In genomic region chr17:42361781-42362186, GRCh38 we compare ENCODE assay signal across 8 cellular contexts. TPM values are rescaled to one million over a fixed set of nuclear protein-coding genes. Genes with fewer than 3 reads are reported as not detected.
DNase-seq lines count a peak whose midpoint lies in the region; ATAC-seq and TF ChIP-seq lines count a peak whose summit lies in the region.

No MANE protein-coding gene starts in this region.

- no peaks in the 10 kb centered on the region for H3K9me3 Mint-ChIP-seq in endothelial cell (ENCODE audit: unreplicated experiment)

- no peaks in the 10 kb centered on the region for H3K9me3 ChIP-seq in HEK293 (ENCODE audit: control insufficient read depth, insufficient read depth, low read depth, low read length)

- no peak for ATAC-seq in HG02623 (IDR thresholded peaks at IDR 0.05; ENCODE audit: unreplicated experiment)
- ATAC-seq in HG03354 (IDR thresholded peaks at IDR 0.05; ENCODE audit: poor library complexity, severe bottlenecking, unreplicated experiment), result no peak

- DNase-seq in activated CD4-positive, alpha-beta T cell treated with anti-CD3 and anti-CD28 coated beads, Interleukin-2, amount 50 U/mL, for 1 hour, result peak; percentile 21
- DNase-seq in endothelial cell (ENCODE audit: low spot score) (no peak), ACHN (no peak), EL (no peak)
- DNase-seq in stimulated activated CD4-positive, alpha-beta T cell treated with anti-CD3 and anti-CD28 coated beads, Interleukin-4, amount 100 ng/mL, for 1 hour, result peak; percentile 19

- no peaks in the 10 kb centered on the region; a peak in 1 of 3 replicates for H3K36me3 ChIP-seq in HEK293 (ENCODE audit: control insufficient read depth in 2 of 2, insufficient read depth in 1 of 2, low read length in 2 of 2)

- no peaks in the 10 kb centered on the region for H3K36me3 Mint-ChIP-seq in endothelial cell (ENCODE audit: low read depth, unreplicated experiment)

- peaks cover 19% of the 10 kb centered on the region for H3K4me1 Mint-ChIP-seq in endothelial cell (ENCODE audit: unreplicated experiment)

- H3K27me3 Mint-ChIP-seq in endothelial cell (ENCODE audit: unreplicated experiment), result no peaks in the 10 kb centered on the region

- in situ Hi-C loops in ACHN (cut with HindIII; ENCODE audit: low pct_ligation_motif_present, low pct_unique_long_range_greater_than_20kb, low sequenced_read_pairs), result no loop called here

- peaks cover 13% of the 10 kb centered on the region; the same call in 1 of the 2 replicates for H3K4me1 ChIP-seq in HEK293 (ENCODE audit: control insufficient read depth, insufficient read depth, low read length)

- H3K4me3 ChIP-seq in HEK293 (ENCODE audit: low read depth, low read length), result no peak overlapping the region

- no peak overlapping the region for H3K4me3 Mint-ChIP-seq in endothelial cell (ENCODE audit: unreplicated experiment)

- TF ChIP-seq CTCF in HEK293 (tag by site-specific recombination; IDR thresholded peaks at IDR 0.05), result no peak
- TF ChIP-seq CTCF in endothelial cell (IDR thresholded peaks at IDR 0.05; ENCODE audit: unreplicated experiment), result no peak

- H3K27ac ChIP-seq in HEK293 (ENCODE audit: extremely low read depth, low read depth, low read length), result no peak overlapping the region

- peak overlapping the region; percentile 3 for H3K27ac Mint-ChIP-seq in endothelial cell (ENCODE audit: unreplicated experiment)

- CTCF ChIA-PET in HEK293 (lab: Yijun Ruan, JAX), result interaction anchor here (0.6 to 1.5 kb wide), 10 partner anchors 12 to 1097 kb away, joined by 3 to 5 read pairs (median 4); no protein-coding TSS in a partner anchor

- POLR2A ChIA-PET in HEK293 (lab: Yijun Ruan, JAX), result interaction anchor here (0.5 to 1.3 kb wide), 4 partner anchors 15 to 61 kb away, joined by 4 to 8 read pairs (median 6); partner anchors contain the start of gene CAVIN1

TF ChIP-seq in HEK293, 187 proteins besides CTCF, POLR2A, EP300 and RAD21:
- TF ChIP-seq GLIS2 (tag by site-specific recombination; IDR thresholded peaks at IDR 0.05) (0 out of 2 replicates have a peak, but pooled peaks have one; percentile 6), ZNF48 (tag by site-specific recombination; IDR thresholded peaks at IDR 0.05) (no peak), ZNF610 (tag by site-specific recombination; IDR thresholded peaks at IDR 0.05; ENCODE audit: borderline replicate concordance) (no peak), WT1 (tag by site-specific recombination; IDR thresholded peaks at IDR 0.05) (peak; percentile 81), ZNF654 (tag by site-specific recombination; IDR thresholded peaks at IDR 0.05; ENCODE audit: low read depth) (no peak), ZBTB48 (tag by site-specific recombination; IDR thresholded peaks at IDR 0.05) (no peak), SP7 (tag by site-specific recombination; IDR thresholded peaks at IDR 0.05) (peak; percentile 64), FEZF1 (tag by site-specific recombination; IDR thresholded peaks at IDR 0.05) (peak; percentile 45), ZBTB20 (tag by site-specific recombination; IDR thresholded peaks at IDR 0.05) (0 out of 2 replicates have a peak, but pooled peaks have one; percentile 38), TRIM28 (IDR thresholded peaks at IDR 0.05; ENCODE audit: borderline replicate concordance, low read length) (0 out of 2 replicates have a peak, but pooled peaks have one; percentile 40), ZNF623 (tag by site-specific recombination; IDR thresholded peaks at IDR 0.05) (no peak), GLIS1 (tag by site-specific recombination; IDR thresholded peaks at IDR 0.05) (peak; percentile 95), ZNF239 (tag by site-specific recombination; IDR thresholded peaks at IDR 0.05) (no peak), ZBTB17 (tag by site-specific recombination; IDR thresholded peaks at IDR 0.05) (no peak), OSR2 (tag by site-specific recombination; IDR thresholded peaks at IDR 0.05) (peak; percentile 75), ZSCAN4 (tag by site-specific recombination; IDR thresholded peaks at IDR 0.05) (no peak), EGR2 (tag by site-specific recombination; IDR thresholded peaks at IDR 0.05; ENCODE audit: low read depth) (no peak), ZNF148 (tag by site-specific recombination; IDR thresholded peaks at IDR 0.05; ENCODE audit: borderline replicate concordance) (no peak), ZNF664 (tag by site-specific recombination; IDR thresholded peaks at IDR 0.05) (no peak), HOXD13 (CRISPR knock-in tag; IDR thresholded peaks at IDR 0.05; ENCODE audit: borderline replicate concordance) (no peak), ZNF341 (tag by site-specific recombination; IDR thresholded peaks at IDR 0.05; ENCODE audit: low read depth) (no peak), ZIC2 (tag by site-specific recombination; IDR thresholded peaks at IDR 0.05) (peak; percentile 32; the same call in 1 of the 2 replicates)
- TF ChIP-seq, protein P1, sequence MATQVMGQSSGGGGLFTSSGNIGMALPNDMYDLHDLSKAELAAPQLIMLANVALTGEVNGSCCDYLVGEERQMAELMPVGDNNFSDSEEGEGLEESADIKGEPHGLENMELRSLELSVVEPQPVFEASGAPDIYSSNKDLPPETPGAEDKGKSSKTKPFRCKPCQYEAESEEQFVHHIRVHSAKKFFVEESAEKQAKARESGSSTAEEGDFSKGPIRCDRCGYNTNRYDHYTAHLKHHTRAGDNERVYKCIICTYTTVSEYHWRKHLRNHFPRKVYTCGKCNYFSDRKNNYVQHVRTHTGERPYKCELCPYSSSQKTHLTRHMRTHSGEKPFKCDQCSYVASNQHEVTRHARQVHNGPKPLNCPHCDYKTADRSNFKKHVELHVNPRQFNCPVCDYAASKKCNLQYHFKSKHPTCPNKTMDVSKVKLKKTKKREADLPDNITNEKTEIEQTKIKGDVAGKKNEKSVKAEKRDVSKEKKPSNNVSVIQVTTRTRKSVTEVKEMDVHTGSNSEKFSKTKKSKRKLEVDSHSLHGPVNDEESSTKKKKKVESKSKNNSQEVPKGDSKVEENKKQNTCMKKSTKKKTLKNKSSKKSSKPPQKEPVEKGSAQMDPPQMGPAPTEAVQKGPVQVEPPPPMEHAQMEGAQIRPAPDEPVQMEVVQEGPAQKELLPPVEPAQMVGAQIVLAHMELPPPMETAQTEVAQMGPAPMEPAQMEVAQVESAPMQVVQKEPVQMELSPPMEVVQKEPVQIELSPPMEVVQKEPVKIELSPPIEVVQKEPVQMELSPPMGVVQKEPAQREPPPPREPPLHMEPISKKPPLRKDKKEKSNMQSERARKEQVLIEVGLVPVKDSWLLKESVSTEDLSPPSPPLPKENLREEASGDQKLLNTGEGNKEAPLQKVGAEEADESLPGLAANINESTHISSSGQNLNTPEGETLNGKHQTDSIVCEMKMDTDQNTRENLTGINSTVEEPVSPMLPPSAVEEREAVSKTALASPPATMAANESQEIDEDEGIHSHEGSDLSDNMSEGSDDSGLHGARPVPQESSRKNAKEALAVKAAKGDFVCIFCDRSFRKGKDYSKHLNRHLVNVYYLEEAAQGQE (tag by site-specific recombination; IDR thresholded peaks at IDR 0.05), result no peak
- TF ChIP-seq, protein P2, sequence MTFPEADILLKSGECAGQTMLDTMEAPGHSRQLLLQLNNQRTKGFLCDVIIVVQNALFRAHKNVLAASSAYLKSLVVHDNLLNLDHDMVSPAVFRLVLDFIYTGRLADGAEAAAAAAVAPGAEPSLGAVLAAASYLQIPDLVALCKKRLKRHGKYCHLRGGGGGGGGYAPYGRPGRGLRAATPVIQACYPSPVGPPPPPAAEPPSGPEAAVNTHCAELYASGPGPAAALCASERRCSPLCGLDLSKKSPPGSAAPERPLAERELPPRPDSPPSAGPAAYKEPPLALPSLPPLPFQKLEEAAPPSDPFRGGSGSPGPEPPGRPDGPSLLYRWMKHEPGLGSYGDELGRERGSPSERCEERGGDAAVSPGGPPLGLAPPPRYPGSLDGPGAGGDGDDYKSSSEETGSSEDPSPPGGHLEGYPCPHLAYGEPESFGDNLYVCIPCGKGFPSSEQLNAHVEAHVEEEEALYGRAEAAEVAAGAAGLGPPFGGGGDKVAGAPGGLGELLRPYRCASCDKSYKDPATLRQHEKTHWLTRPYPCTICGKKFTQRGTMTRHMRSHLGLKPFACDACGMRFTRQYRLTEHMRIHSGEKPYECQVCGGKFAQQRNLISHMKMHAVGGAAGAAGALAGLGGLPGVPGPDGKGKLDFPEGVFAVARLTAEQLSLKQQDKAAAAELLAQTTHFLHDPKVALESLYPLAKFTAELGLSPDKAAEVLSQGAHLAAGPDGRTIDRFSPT (tag by site-specific recombination; IDR thresholded peaks at IDR 0.05), result 0 out of 2 replicates have a peak, but pooled peaks have one; percentile 24

RNA-seq across cellular contexts. Expression of gene STAT3, which starts 26.5 kb away (rescaled TPM):
- 160 TPM for total RNA-seq in endothelial cell (ENCODE audit: unreplicated experiment)

Comparison
In these comparisons a context has a peak if more than half of its experiments do, and no peak if none do; other contexts are left out.
1. DNase-seq: peak in activated CD4-positive, alpha-beta T cell treated with anti-CD3 and anti-CD28 coated beads, Interleukin-2, amount 50 U/mL, for 1 hour (single experiment) and stimulated activated CD4-positive, alpha-beta T cell treated with anti-CD3 and anti-CD28 coated beads, Interleukin-4, amount 100 ng/mL, for 1 hour (single experiment); none in endothelial cell (single experiment), ACHN (single experiment) and EL (single experiment).